1 cellular context compared by ENCODE assay signal in the genomic region with DNA sequence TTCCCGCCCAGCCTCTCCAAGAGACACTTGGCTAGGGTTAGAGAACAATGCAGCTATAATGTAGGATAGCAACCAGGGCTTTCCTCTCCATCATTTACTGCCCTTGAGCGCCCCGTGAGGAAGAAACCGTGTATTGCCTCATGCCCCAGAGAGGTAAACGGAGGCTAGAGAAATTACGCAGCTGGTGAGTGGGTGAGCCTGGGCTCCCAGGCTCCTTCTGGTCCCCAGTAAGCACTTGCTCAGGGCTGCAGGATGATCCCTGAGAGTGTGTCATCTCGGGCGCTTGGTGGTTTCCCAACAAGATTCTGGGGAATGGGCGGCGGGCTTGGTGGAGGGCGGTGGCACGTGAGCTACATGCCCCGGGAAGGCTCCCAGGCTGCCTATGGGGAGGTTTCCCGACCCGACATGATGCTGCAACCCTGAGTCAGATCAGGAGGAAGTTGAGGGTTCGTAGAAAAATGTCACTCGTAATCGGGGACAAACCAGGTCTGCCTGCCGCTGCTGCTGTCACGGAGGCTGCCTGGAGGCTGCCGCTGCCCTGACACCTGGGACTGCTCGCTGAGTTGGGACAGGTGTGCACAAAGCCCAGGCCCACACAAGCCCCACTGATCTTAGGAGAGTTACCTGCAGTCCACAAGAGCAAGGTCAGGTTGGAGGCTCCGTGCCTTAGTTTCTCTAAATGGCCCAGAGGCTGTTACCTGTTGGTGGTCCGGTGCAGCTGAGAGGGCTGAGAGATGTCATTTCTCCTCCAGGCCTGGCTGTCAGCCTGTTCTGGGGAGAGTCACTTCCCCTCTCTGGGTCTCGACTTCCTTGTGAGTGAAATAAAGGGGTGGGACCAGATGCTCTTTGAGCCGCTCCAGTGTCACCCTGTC.
TF ChIP-seq lines count a peak whose summit lies in the region.

A gene with protein sequence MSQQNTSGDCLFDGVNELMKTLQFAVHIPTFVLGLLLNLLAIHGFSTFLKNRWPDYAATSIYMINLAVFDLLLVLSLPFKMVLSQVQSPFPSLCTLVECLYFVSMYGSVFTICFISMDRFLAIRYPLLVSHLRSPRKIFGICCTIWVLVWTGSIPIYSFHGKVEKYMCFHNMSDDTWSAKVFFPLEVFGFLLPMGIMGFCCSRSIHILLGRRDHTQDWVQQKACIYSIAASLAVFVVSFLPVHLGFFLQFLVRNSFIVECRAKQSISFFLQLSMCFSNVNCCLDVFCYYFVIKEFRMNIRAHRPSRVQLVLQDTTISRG (minus strand): TSS at position 773 of the 872 bp plus-strand sequence. CDS start 14,280 bp downstream, outside the sequence.

TF ChIP-seq in HepG2, 621 proteins besides CTCF, POLR2A, EP300 and RAD21 (continued from another document):
- TF ChIP-seq, protein P1, sequence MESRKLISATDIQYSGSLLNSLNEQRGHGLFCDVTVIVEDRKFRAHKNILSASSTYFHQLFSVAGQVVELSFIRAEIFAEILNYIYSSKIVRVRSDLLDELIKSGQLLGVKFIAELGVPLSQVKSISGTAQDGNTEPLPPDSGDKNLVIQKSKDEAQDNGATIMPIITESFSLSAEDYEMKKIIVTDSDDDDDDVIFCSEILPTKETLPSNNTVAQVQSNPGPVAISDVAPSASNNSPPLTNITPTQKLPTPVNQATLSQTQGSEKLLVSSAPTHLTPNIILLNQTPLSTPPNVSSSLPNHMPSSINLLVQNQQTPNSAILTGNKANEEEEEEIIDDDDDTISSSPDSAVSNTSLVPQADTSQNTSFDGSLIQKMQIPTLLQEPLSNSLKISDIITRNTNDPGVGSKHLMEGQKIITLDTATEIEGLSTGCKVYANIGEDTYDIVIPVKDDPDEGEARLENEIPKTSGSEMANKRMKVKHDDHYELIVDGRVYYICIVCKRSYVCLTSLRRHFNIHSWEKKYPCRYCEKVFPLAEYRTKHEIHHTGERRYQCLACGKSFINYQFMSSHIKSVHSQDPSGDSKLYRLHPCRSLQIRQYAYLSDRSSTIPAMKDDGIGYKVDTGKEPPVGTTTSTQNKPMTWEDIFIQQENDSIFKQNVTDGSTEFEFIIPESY (CRISPR knock-in tag; IDR thresholded peaks at IDR 0.05), result no peak
- peak; percentile 38; the same call in 1 of the 2 replicates for TF ChIP-seq STAG1 (CRISPR knock-in tag; IDR thresholded peaks at IDR 0.05)
TF ChIP-seq in HepG2: peak in this region for 2.
